9 cellular contexts compared by ENCODE assay signal in the genomic region with DNA sequence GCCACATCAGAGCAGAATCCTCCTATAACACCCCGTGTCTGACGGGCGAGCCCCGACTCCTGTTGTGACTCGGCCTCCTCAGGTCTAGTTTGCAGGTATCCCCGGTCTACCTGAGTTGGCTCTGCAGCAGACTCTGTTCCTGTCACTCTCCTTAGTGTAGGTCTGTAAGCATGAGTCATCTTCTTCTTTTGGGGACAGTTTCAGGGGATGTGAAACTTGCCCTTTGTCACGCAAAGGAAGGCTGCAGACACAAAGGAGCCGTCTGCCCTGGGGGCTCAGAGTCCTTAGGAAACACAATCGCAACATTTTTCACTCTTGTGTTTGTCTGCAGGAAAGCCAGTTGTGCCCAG.
DNase-seq lines count a peak whose midpoint lies in the region; ATAC-seq and TF ChIP-seq lines count a peak whose summit lies in the region.
"Had no signal": no experiment of that assay in that cellular context is flagged by ENCODE, and none has a peak within 500 bp of the region (broad histone marks: within the 10 kb centered on the region; RNA-seq: fewer than 3 reads in every experiment).

No MANE protein-coding gene starts in this region.

- H2AFZ ChIP-seq in PC-3 (ENCODE audit: low read length), result no peak overlapping the region

- peak overlapping the region; percentile 78 for H3K27ac ChIP-seq in PC-3 (ENCODE audit: low read length)
- no peak overlapping the region for H3K27ac ChIP-seq in SJCRH30
- H3K27ac ChIP-seq: thoracic aorta had no signal

- H3K4me1 ChIP-seq in PC-3 (ENCODE audit: insufficient read depth, low read length) (peaks cover 50% of the 10 kb centered on the region), SJCRH30 (0 out of 2 replicates have a peak, but pooled peaks cover 3% of the 10 kb centered on the region)

- POLR2A ChIA-PET in PC-3 (lab: Charles Lee; ENCODE audit: unreplicated experiment), result no interaction called here

- no peaks in the 10 kb centered on the region for H3K9me3 ChIP-seq in PC-3 (ENCODE audit: low read length)
- no peaks in the 10 kb centered on the region for H3K9me3 ChIP-seq in SJCRH30 (replicated peaks)
- H3K9me3 ChIP-seq: thoracic aorta had no signal

- H4K20me1 ChIP-seq in PC-3 (ENCODE audit: low read length), result peaks cover 38% of the 10 kb centered on the region

- H3K4me3 ChIP-seq in PC-3 (ENCODE audit: low read length) (no peak overlapping the region), SJCRH30 (no peak overlapping the region)
- H3K4me3 ChIP-seq: thoracic aorta had no signal

- no peaks in the 10 kb centered on the region for H3K9me2 ChIP-seq in PC-3 (replicated peaks; ENCODE audit: low read length)

- BruUV-seq in PC-3 (replicated peaks; lab: Mats Ljungman, UMichigan), result no TSS peak

- ATAC-seq in GM19035 (IDR thresholded peaks at IDR 0.05; ENCODE audit: unreplicated experiment) (peak; percentile 87), HG02884 (IDR thresholded peaks at IDR 0.05; ENCODE audit: unreplicated experiment) (peak; percentile 87), PC-3 (peak; percentile 6; the same call in 1 of the 2 replicates)

- H3F3A ChIP-seq in PC-3 (ENCODE audit: low read length, unreplicated experiment), result no peaks in the 10 kb centered on the region

- H3K9ac ChIP-seq in PC-3 (ENCODE audit: low read length), result peak overlapping the region; percentile 32

- TF ChIP-seq CTCF in PC-3 (conservative IDR thresholded peaks at IDR 0.05; ENCODE audit: low read depth, low read length), result no peak

- intact Hi-C loops in PC-3 (cut with micrococcal nuclease), result loop anchor here (2.0 kb wide), 1 partner anchor 13 kb away; no protein-coding TSS in a partner anchor

- DNase-seq in PC-3 (peak; percentile 62), germinal center (ENCODE audit: low spot score) (peak; percentile 43), SJCRH30 (no peak), SK-N-DZ (ENCODE audit: low spot score) (no peak), DMS79 treated with DMSO at 0.1 percent for 48 hours (lab: John Stamatoyannopoulos, UW) (no peak)
- DNase-seq in central memory CD4-positive, alpha-beta T cell, result no peak

- H3K36me3 ChIP-seq in PC-3 (ENCODE audit: low read depth, low read length) (peaks cover 83% of the 10 kb centered on the region), SJCRH30 (peaks cover 88% of the 10 kb centered on the region)
- H3K36me3 ChIP-seq: thoracic aorta had no signal

- CTCF ChIA-PET in PC-3 (lab: Charles Lee), result no interaction called here

- peaks cover 99% of the 10 kb centered on the region for H3K79me2 ChIP-seq in PC-3 (ENCODE audit: low read length)

- H3K27me3 ChIP-seq in PC-3 (ENCODE audit: low read length) (no peaks in the 10 kb centered on the region), SJCRH30 (no peaks in the 10 kb centered on the region)

- peak overlapping the region; percentile 33; the same call in 1 of the 2 replicates for H3K4me2 ChIP-seq in PC-3 (ENCODE audit: low read length)

Comparison
In these comparisons a context has a peak if more than half of its experiments do, and no peak if none do; other contexts are left out.
1. ATAC-seq: peak in every context shown above with its lines; median percentile 87 in GM19035; 87 in HG02884; 6 in PC-3.
2. DNase-seq: peak in PC-3 (single experiment) and germinal center (single experiment); none in central memory CD4-positive, alpha-beta T cell (single experiment), SJCRH30 (0 of 2), SK-N-DZ (single experiment) and DMS79 treated with DMSO at 0.1 percent for 48 hours (single experiment).